Comparison of ENCODE assay signal across 9 cellular contexts in genomic region chr11:122202951-122203456, GRCh38.
DNase-seq lines count a peak whose midpoint lies in the region; ATAC-seq and TF ChIP-seq lines count a peak whose summit lies in the region.
"Had no signal": no experiment of that assay in that cellular context is flagged by ENCODE, and none has a peak within 500 bp of the region (broad histone marks: within the 10 kb centered on the region; RNA-seq: fewer than 3 reads in every experiment).

No MANE protein-coding gene starts in this region.

- no peak overlapping the region for H2AFZ ChIP-seq in OCI-LY1 (ENCODE audit: low read length)
- no peak overlapping the region for H2AFZ ChIP-seq in trophoblast cell (ENCODE audit: insufficient read depth, low read length, poor library complexity)

- no peaks in the 10 kb centered on the region for H3K9me3 ChIP-seq in OCI-LY1 (ENCODE audit: low read length)
- no peaks in the 10 kb centered on the region for H3K9me3 ChIP-seq in cardiac muscle cell (ENCODE audit: low read depth)
- no peaks in the 10 kb centered on the region for H3K9me3 ChIP-seq in trophoblast cell (ENCODE audit: insufficient read depth, low read depth, low read length)

- H3K9ac ChIP-seq in OCI-LY1 (ENCODE audit: low read length) (no peak overlapping the region), trophoblast cell (ENCODE audit: low read length) (no peak overlapping the region)

- H4K8ac ChIP-seq in trophoblast cell (ENCODE audit: low read depth, low read length), result no peak overlapping the region

- no peaks in the 10 kb centered on the region for H3K36me3 ChIP-seq in OCI-LY1 (ENCODE audit: insufficient read depth, low read length)
- no peaks in the 10 kb centered on the region for H3K36me3 ChIP-seq in cardiac muscle cell
- H3K36me3 ChIP-seq in trophoblast cell (ENCODE audit: control insufficient read depth in 1 of 2, insufficient read depth in 2 of 2, low read length in 2 of 2), result no peaks in the 10 kb centered on the region

- no CpG with 5 or more reads among the region's 19 CpGs for WGBS in trophoblast cell (ENCODE audit: extremely low coverage, insufficient coverage, insufficient read length)

- H3K4ac ChIP-seq in trophoblast cell (ENCODE audit: low read depth, low read length), result no peak overlapping the region

- H3K79me2 ChIP-seq in OCI-LY1 (ENCODE audit: insufficient read depth, low read length) (no peaks in the 10 kb centered on the region), trophoblast cell (ENCODE audit: control insufficient read depth, insufficient read depth, low read length, poor library complexity) (no peaks in the 10 kb centered on the region)

- H3F3A ChIP-seq in OCI-LY1 (ENCODE audit: insufficient read depth, low read length), result no peaks in the 10 kb centered on the region

- no peaks in the 10 kb centered on the region for H3K9me3 Mint-ChIP-seq in activated naive CD4-positive, alpha-beta T cell treated with anti-CD3 and anti-CD28 coated beads, Interleukin-2, amount 50 U/mL, for 72 hours

- H3K4me2 ChIP-seq in OCI-LY1 (ENCODE audit: low read length) (no peak overlapping the region), trophoblast cell (ENCODE audit: low read length) (peak overlapping the region; percentile 55)

- no peak overlapping the region for H2AK5ac ChIP-seq in trophoblast cell (ENCODE audit: low read length)

- H3K14ac ChIP-seq in trophoblast cell (ENCODE audit: low read length), result no peak overlapping the region

- no peaks in the 10 kb centered on the region for H3K9me2 ChIP-seq in OCI-LY1 (ENCODE audit: low read depth, low read length)

- no peak overlapping the region for H3K27ac Mint-ChIP-seq in activated naive CD4-positive, alpha-beta T cell treated with anti-CD3 and anti-CD28 coated beads, Interleukin-2, amount 50 U/mL, for 72 hours
- H3K27ac Mint-ChIP-seq: naive thymus-derived CD8-positive, alpha-beta T cell had no signal

- no peak overlapping the region for H4K12ac ChIP-seq in trophoblast cell (ENCODE audit: low read depth, low read length)

- no peaks in the 10 kb centered on the region for H3K79me1 ChIP-seq in trophoblast cell (ENCODE audit: low read length)

- H3K27ac ChIP-seq in OCI-LY1 (ENCODE audit: low read depth, low read length, poor library complexity, severe bottlenecking) (no peak overlapping the region), cardiac muscle cell (no peak overlapping the region), trophoblast cell (ENCODE audit: low read depth, low read length) (no peak overlapping the region)

- TF ChIP-seq CTCF in OCI-LY1 (IDR thresholded peaks at IDR 0.05; ENCODE audit: low read length), result peak; percentile 76
- peak; percentile 99 for TF ChIP-seq CTCF in cardiac muscle cell (IDR thresholded peaks at IDR 0.05; ENCODE audit: low read depth, low read length)

- ATAC-seq in HG02852 (IDR thresholded peaks at IDR 0.05; ENCODE audit: unreplicated experiment), result peak; percentile 80
- peak; percentile 64 to 88 for ATAC-seq in activated naive CD4-positive, alpha-beta T cell treated with anti-CD3 and anti-CD28 coated beads, Interleukin-2, amount 50 U/mL, for 72 hours

- H4K20me1 ChIP-seq in OCI-LY1 (ENCODE audit: insufficient read depth, low read length), result no peaks in the 10 kb centered on the region

- H3K36me3 Mint-ChIP-seq in activated naive CD4-positive, alpha-beta T cell treated with anti-CD3 and anti-CD28 coated beads, Interleukin-2, amount 50 U/mL, for 72 hours, result no peaks in the 10 kb centered on the region
- H3K36me3 Mint-ChIP-seq: naive thymus-derived CD8-positive, alpha-beta T cell had no signal

- H3K4me1 ChIP-seq in OCI-LY1 (ENCODE audit: insufficient read depth, low read length, severe bottlenecking), result no peaks in the 10 kb centered on the region
- peaks cover 14% of the 10 kb centered on the region for H3K4me1 ChIP-seq in cardiac muscle cell (ENCODE audit: low read depth)
- peaks cover 0 to 7% of the 10 kb centered on the region in 2 experiments for H3K4me1 ChIP-seq in trophoblast cell (ENCODE audit: control insufficient read depth in 1 of 2, insufficient read depth in 2 of 2, low read length in 2 of 2)

- H3K18ac ChIP-seq in trophoblast cell (ENCODE audit: low read length), result no peak overlapping the region

- no peak overlapping the region for H3K23ac ChIP-seq in trophoblast cell (ENCODE audit: low read length)

- DNase-seq in activated effector memory CD4-positive, alpha-beta T cell treated with anti-CD3 and anti-CD28 coated beads, Interleukin-2, amount 50 U/mL, for 16 hours, result peak; percentile 69
- DNase-seq in activated effector memory CD4-positive, alpha-beta T cell treated with Interleukin-2 at 50 U/mL for 16 hours, result no peak
- DNase-seq in activated naive CD4-positive, alpha-beta T cell treated with anti-CD3 and anti-CD28 coated beads, Interleukin-2, amount 50 U/mL, for 72 hours (ENCODE audit: low spot score in 2 of 2), result peak in 1 of 2 donors; percentile 69
- DNase-seq in cardiac muscle cell (ENCODE audit: low read depth in 1 of 2, low spot score in 1 of 2), result peak; percentile 74 to 83
- peak; percentile 29 to 78 for DNase-seq in trophoblast cell
- no peak for DNase-seq in central memory CD4-positive, alpha-beta T cell

- H3K27me3 ChIP-seq in OCI-LY1 (ENCODE audit: insufficient read depth, low read length) (no peaks in the 10 kb centered on the region), cardiac muscle cell (no peaks in the 10 kb centered on the region), trophoblast cell (ENCODE audit: insufficient read depth, low read length) (no peaks in the 10 kb centered on the region)

- H4K91ac ChIP-seq in trophoblast cell (ENCODE audit: low read depth, low read length), result no peak overlapping the region

- peak overlapping the region; percentile 21 for H2BK12ac ChIP-seq in trophoblast cell (ENCODE audit: low read length)

- no peak overlapping the region for H2BK5ac ChIP-seq in trophoblast cell (ENCODE audit: low read depth, low read length, poor library complexity)

- no peak overlapping the region for H2BK120ac ChIP-seq in trophoblast cell (ENCODE audit: insufficient read depth, low read length, poor library complexity)

- H3K4me3 ChIP-seq in OCI-LY1 (ENCODE audit: low read depth, low read length, poor library complexity, severe bottlenecking) (no peak overlapping the region), cardiac muscle cell (no peak overlapping the region), trophoblast cell (ENCODE audit: low read depth, low read length) (no peak overlapping the region)

Comparison
In these comparisons a context has a peak if more than half of its experiments do, and no peak if none do; other contexts are left out.
1. DNase-seq: peak in activated effector memory CD4-positive, alpha-beta T cell treated with anti-CD3 and anti-CD28 coated beads, Interleukin-2, amount 50 U/mL, for 16 hours (single experiment), cardiac muscle cell (2 of 2) and trophoblast cell (2 of 2); none in activated effector memory CD4-positive, alpha-beta T cell treated with Interleukin-2 at 50 U/mL for 16 hours (single experiment) and central memory CD4-positive, alpha-beta T cell (single experiment).